ENCODE assay signal across 13 cellular contexts in the genomic region with DNA sequence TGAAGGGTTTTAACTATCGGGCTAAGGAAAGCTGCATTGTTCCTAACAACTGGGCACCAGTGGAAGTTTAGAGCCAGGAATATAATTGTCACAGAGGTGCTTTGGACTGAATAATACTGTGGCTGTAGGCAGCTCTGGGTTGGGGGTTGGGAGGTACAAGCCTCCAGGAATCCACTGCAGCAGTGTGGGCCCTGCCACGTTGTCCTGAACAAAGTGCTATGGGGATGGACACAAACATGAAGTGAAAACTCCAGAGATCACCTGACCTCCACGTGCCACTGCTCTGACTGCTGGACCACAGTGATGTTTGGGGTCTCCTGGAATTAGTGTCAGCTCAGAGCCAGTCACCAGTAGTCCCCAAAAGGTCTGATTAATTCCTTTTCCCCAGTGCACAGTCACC.
DNase-seq lines count a peak whose midpoint lies in the region; ATAC-seq, FAIRE-seq and TF ChIP-seq lines count a peak whose summit lies in the region.
"Had no signal": no experiment of that assay in that cellular context is flagged by ENCODE, and none has a peak within 500 bp of the region (broad histone marks: within the 10 kb centered on the region; RNA-seq: fewer than 3 reads in every experiment).

No MANE protein-coding gene starts in this region.

- 65 to 82% (median 79%) methylated on average over 3 of the region's 3 CpGs for WGBS in adrenal gland, 4 donors
- no CpG with 5 or more reads among the region's 3 CpGs for WGBS in H9 (ENCODE audit: extremely low coverage, insufficient read length, low lambda C conversion rate)

- no peaks in the 10 kb centered on the region for H3K9me3 Mint-ChIP-seq in activated T-cell treated with anti-CD3 and anti-CD28 coated beads, Interleukin-2, amount 50 U/mL, for 72 hours
- H3K9me3 Mint-ChIP-seq in activated CD8-positive, alpha-beta T cell treated with anti-CD3 and anti-CD28 coated beads, Interleukin-2, amount 10 ng/mL, durations not matched to agents 7 days and 5 days (ENCODE audit: insufficient read depth): no peaks in the 10 kb centered on the region
- no peaks in the 10 kb centered on the region for H3K9me3 Mint-ChIP-seq in H9
- H3K9me3 Mint-ChIP-seq: GM23338 had no signal

- no peak overlapping the region for H4K91ac ChIP-seq in H9 (ENCODE audit: insufficient read length, low read depth, low read length)

- H3K4me1 Mint-ChIP-seq in activated T-cell treated with anti-CD3 and anti-CD28 coated beads, Interleukin-2, amount 50 U/mL, for 72 hours (ENCODE audit: low read depth): peaks cover 100% of the 10 kb centered on the region
- peaks cover 89% of the 10 kb centered on the region for H3K4me1 Mint-ChIP-seq in activated CD8-positive, alpha-beta T cell treated with anti-CD3 and anti-CD28 coated beads, Interleukin-2, amount 10 ng/mL, durations not matched to agents 7 days and 5 days (ENCODE audit: low read depth)
- H3K4me1 Mint-ChIP-seq in H9: peaks cover 2 to 3% of the 10 kb centered on the region in 2 experiments; a peak in 2 of 4 replicates

- peak; percentile 44 for FAIRE-seq in GM12892 (lab: Jason Lieb, UNC)

- H4K8ac ChIP-seq in H9 (replicated peaks; ENCODE audit: insufficient read length, low read depth, low read length): no peak overlapping the region

- no peak overlapping the region for H2AK5ac ChIP-seq in H9 (ENCODE audit: insufficient read length, low read length)

- H3T11ph ChIP-seq in H9 (ENCODE audit: low read length): no peak overlapping the region

- no peak for TF ChIP-seq CTCF in adrenal gland (IDR thresholded peaks at IDR 0.05)
- no peak for TF ChIP-seq CTCF in GM10266 (IDR thresholded peaks at IDR 0.05; ENCODE audit: control insufficient read depth, insufficient read depth, low read depth, missing control alignments)
- no peak for TF ChIP-seq CTCF in H9 (conservative IDR thresholded peaks at IDR 0.05)

- no peak overlapping the region for H3K56ac ChIP-seq in H9 (ENCODE audit: insufficient read length, low read depth, low read length)

- H3K36me3 ChIP-seq in adrenal gland (replicated peaks in 1 of 2): no peaks in the 10 kb centered on the region
- H3K36me3 ChIP-seq: MG63, sigmoid colon had no signal

- H3K79me1 ChIP-seq in H9 (ENCODE audit: insufficient read depth, low read depth, low read length, poor library complexity, severe bottlenecking): no peaks in the 10 kb centered on the region

- H3K18ac ChIP-seq in H9 (ENCODE audit: insufficient read length, low read depth, low read length): no peak overlapping the region

- H3K27me3 ChIP-seq in adrenal gland (no peaks in the 10 kb centered on the region), H9 (ENCODE audit: insufficient read depth, low read length) (no peaks in the 10 kb centered on the region)
- H3K27me3 ChIP-seq: MG63, sigmoid colon had no signal

- H3K4ac ChIP-seq in H9 (ENCODE audit: low read depth, low read length): no peak overlapping the region

- DNase-seq in activated T-cell treated with anti-CD3 and anti-CD28 coated beads, Interleukin-2, amount 50 U/mL, for 72 hours: no peak
- no peak for DNase-seq in activated T-cell treated with anti-CD3 and anti-CD28 coated beads, Interleukin-2, amount 50 U/mL, for 48 hours
- no peak for DNase-seq in GM12892 (ENCODE audit: insufficient read length)
- DNase-seq in activated CD8-positive, alpha-beta T cell treated with anti-CD3 and anti-CD28 coated beads, Interleukin-2, amount 10 ng/mL, durations not matched to agents 7 days and 5 days: no peak
- DNase-seq in sciatic nerve (ENCODE audit: low spot score): no peak
- no peak for DNase-seq in adrenal gland
- DNase-seq in GM10266 (ENCODE audit: extremely low spot score): no peak
- DNase-seq in H9: no peak
- DNase-seq: MG63, NCI-H774, sigmoid colon had no signal

- no peak overlapping the region for H2BK5ac ChIP-seq in H9 (ENCODE audit: insufficient read length, low read length)

- no peak overlapping the region for H2BK120ac ChIP-seq in H9 (ENCODE audit: low read depth, low read length, poor library complexity, severe bottlenecking)

- POLR2A ChIA-PET in activated CD8-positive, alpha-beta T cell treated with anti-CD3 and anti-CD28 coated beads, Interleukin-2, amount 10 ng/mL, durations not matched to agents 7 days and 5 days (lab: Charles Lee): interaction anchor here (0.5 to 13.5 kb wide), 7 partner anchors 9 to 889 kb away, joined by 3 to 205 read pairs (median 6); partner anchors contain the start of gene BCL2

- TF ChIP-seq POLR2A in GM12892 (IDR thresholded peaks at IDR 0.05; ENCODE audit: low read depth, low read length) (no peak), adrenal gland (IDR thresholded peaks at IDR 0.05) (no peak)

- peak overlapping the region; percentile 80 to 83 for H3K4me3 Mint-ChIP-seq in activated T-cell treated with anti-CD3 and anti-CD28 coated beads, Interleukin-2, amount 50 U/mL, for 72 hours
- H3K4me3 Mint-ChIP-seq in activated CD8-positive, alpha-beta T cell treated with anti-CD3 and anti-CD28 coated beads, Interleukin-2, amount 10 ng/mL, durations not matched to agents 7 days and 5 days: peak overlapping the region; percentile 82
- H3K4me3 Mint-ChIP-seq in H9: no peak overlapping the region
- H3K4me3 Mint-ChIP-seq: GM23338 had no signal

- H2BK20ac ChIP-seq in H9 (ENCODE audit: low read depth, low read length, poor library complexity, severe bottlenecking): no peak overlapping the region

- peaks cover 13 to 27% of the 10 kb centered on the region in 2 donors for H3K36me3 Mint-ChIP-seq in activated T-cell treated with anti-CD3 and anti-CD28 coated beads, Interleukin-2, amount 50 U/mL, for 72 hours (ENCODE audit: insufficient read depth in 2 of 2)
- H3K36me3 Mint-ChIP-seq in activated CD8-positive, alpha-beta T cell treated with anti-CD3 and anti-CD28 coated beads, Interleukin-2, amount 10 ng/mL, durations not matched to agents 7 days and 5 days (ENCODE audit: low read depth): peaks cover 83% of the 10 kb centered on the region
- H3K36me3 Mint-ChIP-seq in H9 (ENCODE audit: insufficient read depth in 1 of 3, low read depth in 3 of 3): no peaks in the 10 kb centered on the region

- no peak overlapping the region for H3K14ac ChIP-seq in H9 (ENCODE audit: insufficient read depth, low read length)

- CTCF ChIA-PET in activated CD8-positive, alpha-beta T cell treated with anti-CD3 and anti-CD28 coated beads, Interleukin-2, amount 10 ng/mL, durations not matched to agents 7 days and 5 days (lab: Charles Lee): interaction anchor here (1.3 to 6.9 kb wide), 6 partner anchors 8 to 114 kb away, joined by 3 to 54 read pairs (median 6); partner anchors contain the start of gene BCL2

- H3K4me3 ChIP-seq in adrenal gland: no peak overlapping the region
- H3K4me3 ChIP-seq: GM23338, MG63, sigmoid colon had no signal

- H3K4me1 ChIP-seq in adrenal gland (replicated peaks in 1 of 2) (no peaks in the 10 kb centered on the region), H9 (ENCODE audit: insufficient read depth, low read length) (no peaks in the 10 kb centered on the region)

- H4K20me1 ChIP-seq in H9 (ENCODE audit: control insufficient read depth, insufficient read depth, insufficient read length): no peaks in the 10 kb centered on the region

- intact Hi-C loops in sciatic nerve (cut with DNase I) (no loop called here), adrenal gland (cut with DNase I) (no loop called here)

- H2BK12ac ChIP-seq in H9 (ENCODE audit: insufficient read length, low read depth, low read length): no peak overlapping the region

- no peak overlapping the region for H2AFZ ChIP-seq in H9 (ENCODE audit: low read length)
- H2AFZ ChIP-seq: GM23338 had no signal

- peak overlapping the region; percentile 91 for H3K27ac Mint-ChIP-seq in activated T-cell treated with anti-CD3 and anti-CD28 coated beads, Interleukin-2, amount 50 U/mL, for 72 hours
- H3K27ac Mint-ChIP-seq in activated CD8-positive, alpha-beta T cell treated with anti-CD3 and anti-CD28 coated beads, Interleukin-2, amount 10 ng/mL, durations not matched to agents 7 days and 5 days: peak overlapping the region; percentile 86
- H3K27ac Mint-ChIP-seq in H9: no peak overlapping the region; a peak in 1 of 7 replicates
- H3K27ac Mint-ChIP-seq: GM23338 had no signal

- no peaks in the 10 kb centered on the region for H3K23me2 ChIP-seq in H9 (ENCODE audit: insufficient read length, low read depth, low read length, poor library complexity, severe bottlenecking)

- ATAC-seq in activated T-cell treated with anti-CD3 and anti-CD28 coated beads, Interleukin-2, amount 50 U/mL, for 72 hours (replicated peaks in 1 of 2): no peak
- ATAC-seq in activated CD8-positive, alpha-beta T cell treated with anti-CD3 and anti-CD28 coated beads, Interleukin-2, amount 10 ng/mL, durations not matched to agents 7 days and 5 days: no peak
- peak; percentile 19 for ATAC-seq in sciatic nerve
- ATAC-seq: GM23338 had no signal

- no peaks in the 10 kb centered on the region for H3K27me3 Mint-ChIP-seq in activated T-cell treated with anti-CD3 and anti-CD28 coated beads, Interleukin-2, amount 50 U/mL, for 72 hours (ENCODE audit: low read depth)
- no peaks in the 10 kb centered on the region for H3K27me3 Mint-ChIP-seq in activated CD8-positive, alpha-beta T cell treated with anti-CD3 and anti-CD28 coated beads, Interleukin-2, amount 10 ng/mL, durations not matched to agents 7 days and 5 days (ENCODE audit: low read depth)
- no peaks in the 10 kb centered on the region; the same call in 1 of the 2 replicates for H3K27me3 Mint-ChIP-seq in H9 (ENCODE audit: low read depth)

- H3K9ac ChIP-seq in H9 (ENCODE audit: extremely low read depth, insufficient read length, low read length): no peak overlapping the region

- no peak overlapping the region for H3K27ac ChIP-seq in adrenal gland
- H3K27ac ChIP-seq in H9 (ENCODE audit: insufficient read length, low read depth, low read length): no peak overlapping the region
- H3K27ac ChIP-seq: C4-2B had no signal

- H3K79me2 ChIP-seq in H9 (ENCODE audit: insufficient read depth, low read length): no peaks in the 10 kb centered on the region

- H4K5ac ChIP-seq in H9 (ENCODE audit: insufficient read length, low read depth, low read length): no peak overlapping the region

- H2BK15ac ChIP-seq in H9 (ENCODE audit: low read depth, low read length): no peak overlapping the region

- no peaks in the 10 kb centered on the region for H3K9me3 ChIP-seq in adrenal gland (replicated peaks in 1 of 3)
- no peaks in the 10 kb centered on the region for H3K9me3 ChIP-seq in H9 (ENCODE audit: control insufficient read depth, low read depth, low read length)
- H3K9me3 ChIP-seq: MG63, sigmoid colon had no signal

- no peak overlapping the region for H3K23ac ChIP-seq in H9 (ENCODE audit: insufficient read length, low read depth, low read length)

- H3K4me2 ChIP-seq in H9 (ENCODE audit: insufficient read depth, insufficient read length, low read length): no peak overlapping the region
- H3K4me2 ChIP-seq: GM23338 had no signal

Comparison
In these comparisons a context has a peak if more than half of its experiments do, and no peak if none do; other contexts are left out.
1. H3K27ac Mint-ChIP-seq: peak in activated T-cell treated with anti-CD3 and anti-CD28 coated beads, Interleukin-2, amount 50 U/mL, for 72 hours (single experiment) and activated CD8-positive, alpha-beta T cell treated with anti-CD3 and anti-CD28 coated beads, Interleukin-2, amount 10 ng/mL, durations not matched to agents 7 days and 5 days (single experiment); none in H9 (0 of 3).
2. H3K4me3 Mint-ChIP-seq: peak in activated T-cell treated with anti-CD3 and anti-CD28 coated beads, Interleukin-2, amount 50 U/mL, for 72 hours (2 of 2) and activated CD8-positive, alpha-beta T cell treated with anti-CD3 and anti-CD28 coated beads, Interleukin-2, amount 10 ng/mL, durations not matched to agents 7 days and 5 days (single experiment); none in H9 (0 of 2).